ENCODE assay signal across 18 cellular contexts in genomic region chr13:98276486-98276885, GRCh38.
"Had no signal": no experiment of that assay in that cellular context is flagged by ENCODE, and none has a peak within 500 bp of the region (broad histone marks: within the 10 kb centered on the region; RNA-seq: fewer than 3 reads in every experiment).

No MANE protein-coding gene starts in this region.

- H3K36me3 ChIP-seq: pancreas, right lobe of liver, upper lobe of right lung had no signal

- H3K27ac Mint-ChIP-seq: activated B cell treated with CpG ODN at 0.5 μM for 24 hours; activated CD4-positive, alpha-beta memory T cell treated with anti-CD3 and anti-CD28 coated beads, Interleukin-2, amount 10 ng/mL, durations not matched to agents 7 days and 5 days; activated CD8-positive, alpha-beta memory T cell treated with anti-CD3 and anti-CD28 coated beads, Interleukin-2, amount 10 ng/mL, durations not matched to agents 7 days and 5 days; activated naive CD8-positive, alpha-beta T cell treated with anti-CD3 and anti-CD28 coated beads for 36 hours; activated T-helper 17 cell treated with anti-CD3 and anti-CD28 coated beads, Interleukin-2, amount 50 U/mL, for 72 hours; T-cell had no signal

- H3K27me3 ChIP-seq: body of pancreas, pancreas, right lobe of liver, testis, upper lobe of right lung had no signal

- H3K9me3 Mint-ChIP-seq: activated CD4-positive, alpha-beta memory T cell treated with anti-CD3 and anti-CD28 coated beads, Interleukin-2, amount 10 ng/mL, durations not matched to agents 7 days and 5 days; activated naive CD8-positive, alpha-beta T cell treated with anti-CD3 and anti-CD28 coated beads for 36 hours; activated T-helper 17 cell treated with anti-CD3 and anti-CD28 coated beads, Interleukin-2, amount 50 U/mL, for 72 hours; central memory CD8-positive, alpha-beta T cell; T-cell had no signal

- H3K4me3 Mint-ChIP-seq: activated B cell treated with CpG ODN at 0.5 μM for 24 hours; activated CD4-positive, alpha-beta memory T cell treated with anti-CD3 and anti-CD28 coated beads, Interleukin-2, amount 10 ng/mL, durations not matched to agents 7 days and 5 days; activated CD8-positive, alpha-beta memory T cell treated with anti-CD3 and anti-CD28 coated beads, Interleukin-2, amount 10 ng/mL, durations not matched to agents 7 days and 5 days; activated naive CD8-positive, alpha-beta T cell treated with anti-CD3 and anti-CD28 coated beads for 36 hours; activated T-helper 17 cell treated with anti-CD3 and anti-CD28 coated beads, Interleukin-2, amount 50 U/mL, for 72 hours; central memory CD8-positive, alpha-beta T cell; T-cell had no signal

- H3K36me3 Mint-ChIP-seq: activated CD8-positive, alpha-beta memory T cell treated with anti-CD3 and anti-CD28 coated beads, Interleukin-2, amount 10 ng/mL, durations not matched to agents 7 days and 5 days; activated naive CD8-positive, alpha-beta T cell treated with anti-CD3 and anti-CD28 coated beads for 36 hours; T-cell had no signal

- H3K27me3 Mint-ChIP-seq: activated B cell treated with CpG ODN at 0.5 μM for 24 hours; activated naive CD8-positive, alpha-beta T cell treated with anti-CD3 and anti-CD28 coated beads for 36 hours had no signal

- H3K4me3 ChIP-seq: body of pancreas, lung, pancreas, right lobe of liver, testis, upper lobe of right lung had no signal

- DNase-seq: activated B cell treated with CpG ODN at 0.5 μM for 24 hours; activated CD4-positive, alpha-beta memory T cell treated with anti-CD3 and anti-CD28 coated beads, Interleukin-2, amount 10 ng/mL, durations not matched to agents 7 days and 5 days; activated CD4-positive, alpha-beta T cell treated with anti-CD3 and anti-CD28 coated beads for 4 hours; activated CD8-positive, alpha-beta memory T cell treated with anti-CD3 and anti-CD28 coated beads, Interleukin-2, amount 10 ng/mL, durations not matched to agents 7 days and 5 days; activated naive CD4-positive, alpha-beta T cell; activated naive CD8-positive, alpha-beta T cell treated with anti-CD3 and anti-CD28 coated beads for 36 hours; body of pancreas; cortex of kidney; pancreas; right lobe of liver; small intestine; stimulated activated CD4-positive, alpha-beta T cell treated with anti-CD3 and anti-CD28 coated beads, Interleukin-4, amount 100 ng/mL, for 1 hour; T-cell; testis; upper lobe of right lung had no signal

- H3K27ac ChIP-seq: testis, upper lobe of right lung had no signal

- H3K4me1 ChIP-seq: testis had no signal

- ATAC-seq: activated CD8-positive, alpha-beta memory T cell treated with anti-CD3 and anti-CD28 coated beads, Interleukin-2, amount 10 ng/mL, durations not matched to agents 7 days and 5 days; activated T-helper 17 cell treated with anti-CD3 and anti-CD28 coated beads, Interleukin-2, amount 50 U/mL, for 72 hours; body of pancreas; T-cell had no signal

- H3K9me3 ChIP-seq: body of pancreas, pancreas, right lobe of liver, testis, upper lobe of right lung had no signal

- H3K4me1 Mint-ChIP-seq: activated T-helper 17 cell treated with anti-CD3 and anti-CD28 coated beads, Interleukin-2, amount 50 U/mL, for 72 hours had no signal
